Comparison of ENCODE assay signal across 1 cellular context in the genomic region with DNA sequence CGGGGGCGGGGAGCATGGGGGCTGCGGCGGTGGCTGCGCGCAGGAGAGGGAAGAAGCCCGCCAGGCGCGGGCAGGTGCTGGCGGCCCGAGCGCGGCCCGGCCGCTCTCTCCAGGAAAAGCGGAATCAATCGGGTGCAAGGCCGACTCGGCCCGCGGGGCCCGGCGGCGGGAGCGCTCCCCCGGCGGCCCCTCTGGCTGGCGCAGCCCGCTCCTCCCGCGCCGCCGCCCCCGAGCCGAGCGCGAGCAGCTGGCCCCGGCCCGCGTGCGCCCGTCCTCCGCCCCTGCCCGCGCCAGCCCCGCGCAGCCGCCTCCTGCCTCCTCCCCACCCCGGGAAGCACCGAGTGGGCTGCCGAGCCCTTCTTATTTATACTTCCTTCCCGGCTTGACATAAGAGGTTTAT.
TF ChIP-seq lines count a peak whose summit lies in the region.

A gene with protein sequence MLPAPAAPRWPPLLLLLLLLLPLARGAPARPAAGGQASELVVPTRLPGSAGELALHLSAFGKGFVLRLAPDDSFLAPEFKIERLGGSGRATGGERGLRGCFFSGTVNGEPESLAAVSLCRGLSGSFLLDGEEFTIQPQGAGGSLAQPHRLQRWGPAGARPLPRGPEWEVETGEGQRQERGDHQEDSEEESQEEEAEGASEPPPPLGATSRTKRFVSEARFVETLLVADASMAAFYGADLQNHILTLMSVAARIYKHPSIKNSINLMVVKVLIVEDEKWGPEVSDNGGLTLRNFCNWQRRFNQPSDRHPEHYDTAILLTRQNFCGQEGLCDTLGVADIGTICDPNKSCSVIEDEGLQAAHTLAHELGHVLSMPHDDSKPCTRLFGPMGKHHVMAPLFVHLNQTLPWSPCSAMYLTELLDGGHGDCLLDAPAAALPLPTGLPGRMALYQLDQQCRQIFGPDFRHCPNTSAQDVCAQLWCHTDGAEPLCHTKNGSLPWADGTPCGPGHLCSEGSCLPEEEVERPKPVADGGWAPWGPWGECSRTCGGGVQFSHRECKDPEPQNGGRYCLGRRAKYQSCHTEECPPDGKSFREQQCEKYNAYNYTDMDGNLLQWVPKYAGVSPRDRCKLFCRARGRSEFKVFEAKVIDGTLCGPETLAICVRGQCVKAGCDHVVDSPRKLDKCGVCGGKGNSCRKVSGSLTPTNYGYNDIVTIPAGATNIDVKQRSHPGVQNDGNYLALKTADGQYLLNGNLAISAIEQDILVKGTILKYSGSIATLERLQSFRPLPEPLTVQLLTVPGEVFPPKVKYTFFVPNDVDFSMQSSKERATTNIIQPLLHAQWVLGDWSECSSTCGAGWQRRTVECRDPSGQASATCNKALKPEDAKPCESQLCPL (minus strand): TSS at position 339 of the 400 bp plus-strand sequence. CDS start 323 bp downstream, at position 16.

TF ChIP-seq in H1, 55 proteins besides CTCF, POLR2A, EP300 and RAD21:
- peak; percentile 38 for TF ChIP-seq E2F6 (IDR thresholded peaks at IDR 0.05)
- no peak for TF ChIP-seq TCF12 (IDR thresholded peaks at IDR 0.05; ENCODE audit: low read depth, low read length)
- TF ChIP-seq EZH2 (IDR thresholded peaks at IDR 0.05; ENCODE audit: low read depth, low read length, severe bottlenecking): peak; percentile 23
